ENCODE assay signal across 29 cellular contexts in the genomic region with DNA sequence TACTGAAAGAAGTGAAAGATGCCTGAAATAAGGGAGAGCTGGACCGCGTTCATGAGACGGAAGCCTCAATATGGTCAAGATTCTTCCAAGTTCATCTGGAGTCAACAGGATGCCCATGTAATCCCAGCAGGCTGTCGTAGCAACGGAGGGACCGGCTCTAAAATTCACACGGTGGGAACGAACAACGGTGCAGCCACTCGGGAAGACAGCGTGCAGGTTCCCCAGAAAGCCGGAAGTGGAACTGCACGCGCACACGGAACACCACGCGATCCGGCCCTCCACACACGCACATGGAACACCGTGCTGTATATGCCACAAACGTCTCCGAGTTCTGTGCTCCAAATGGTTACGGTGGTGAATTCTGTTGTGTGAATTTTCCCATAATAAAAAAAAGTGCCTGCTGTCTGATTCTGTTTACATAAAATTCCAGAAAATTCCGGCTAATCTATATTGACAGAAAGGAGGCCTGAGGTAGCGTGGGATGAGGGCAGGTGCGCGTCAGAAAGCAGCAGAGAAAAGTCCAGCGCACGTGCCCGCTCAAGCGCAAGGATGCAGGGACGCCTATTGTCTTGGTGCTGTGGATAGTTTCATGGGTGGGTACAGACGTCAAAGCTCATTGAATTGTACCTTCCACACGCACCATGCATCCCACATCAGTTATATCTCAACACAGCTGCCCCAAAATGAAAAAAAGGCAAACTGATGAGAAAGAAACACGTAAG. TPM values are rescaled to one million over a fixed set of nuclear protein-coding genes. Genes with fewer than 3 reads are reported as not detected.
A peak's percentile ranks its signal among the peaks of the same experiment; 100 is the strongest.
DNase-seq lines count a peak whose midpoint lies in the region; ATAC-seq lines count a peak whose summit lies in the region.
"Had no signal": no experiment of that assay in that cellular context is flagged by ENCODE, and none has a peak within 500 bp of the region (broad histone marks: within the 10 kb centered on the region; RNA-seq: fewer than 3 reads in every experiment).

No MANE protein-coding gene starts in this region.

- no peak for ATAC-seq in T-helper 17 cell
- ATAC-seq in naive thymus-derived CD4-positive, alpha-beta T cell: no peak
- no peak for ATAC-seq in stimulated activated memory B cell treated with anti-CD40 and anti-IgM and Interleukin-4, amounts not matched to agents 10 μg/mL and 1 μg/mL and 100 μg/mL, for 72 hours
- no peak for ATAC-seq in HG03095 (IDR thresholded peaks at IDR 0.05; ENCODE audit: unreplicated experiment)
- ATAC-seq: effector memory CD8-positive, alpha-beta T cell; left lobe of liver; sciatic nerve had no signal

- intact Hi-C loops in naive thymus-derived CD4-positive, alpha-beta T cell (cut with micrococcal nuclease): loop anchor here in 1 of 2 donors (2.0 kb wide), 2 partner anchors 31 to 37 kb away; a partner anchor contains a TSS

- H3K4me3 ChIP-seq in BLaER1 treated with 17β-estradiol and CSF1 and Interleukin-3, amounts not matched to agents 10 nM and 100 nM: peak overlapping the region in 6 of 10 experiments; percentile 2 to 59 (median 24); a peak in 5 of 20 replicates
- H3K4me3 ChIP-seq in naive thymus-derived CD4-positive, alpha-beta T cell (ENCODE audit: low read length): no peak overlapping the region
- H3K4me3 ChIP-seq: breast epithelium, coronary artery, esophagus muscularis mucosa, SJSA1, stomach, tibial nerve had no signal

- H3K9me3 ChIP-seq in BLaER1 treated with 17β-estradiol and CSF1 and Interleukin-3, amounts not matched to agents 10 nM and 100 nM (replicated peaks in 1 of 11): peaks cover 15 to 31% (median 22%) of the 10 kb centered on the region in 11 experiments
- H3K9me3 ChIP-seq in T-helper 17 cell (ENCODE audit: control insufficient read depth, low read length, poor library complexity, severe bottlenecking): peaks cover 5% of the 10 kb centered on the region
- peaks cover 0 to 22% (median 4%) of the 10 kb centered on the region in 3 experiments for H3K9me3 ChIP-seq in naive thymus-derived CD4-positive, alpha-beta T cell (ENCODE audit: control insufficient read depth in 2 of 3, low read length in 3 of 3)

- DNase-seq in T-helper 2 cell treated with Interferon-gamma antibody and Interleukin-4, amounts not matched to agents 5 μg/mL and 100 μg/mL, for 36 hours (ENCODE audit: low spot score): no peak
- DNase-seq in T-helper 2 cell: no peak
- DNase-seq in T-helper 17 cell: no peak
- DNase-seq in naive thymus-derived CD4-positive, alpha-beta T cell: no peak
- no peak for DNase-seq in HPDE6-E6E7 (ENCODE audit: extremely low spot score)
- DNase-seq: 8988T; activated CD4-positive, alpha-beta T cell treated with anti-CD3 and anti-CD28 coated beads, Interleukin-2, amount 50 U/mL, for 4 hours; activated effector memory CD4-positive, alpha-beta T cell treated with anti-CD3 and anti-CD28 coated beads, Interleukin-2, amount 50 U/mL, for 16 hours; DMS79; effector memory CD8-positive, alpha-beta T cell; foreskin melanocyte; GOT3; hippocampal formation; immature natural killer cell; KG1; naive B cell; stimulated activated CD4-positive, alpha-beta T cell treated with anti-CD3 and anti-CD28 coated beads, Interleukin-15, amount 100 ng/mL, for 24 hours; stomach had no signal

- H3K36me3 Mint-ChIP-seq in T-helper 2 cell treated with Interferon-gamma antibody and Interleukin-4, amounts not matched to agents 5 μg/mL and 100 μg/mL, for 36 hours (ENCODE audit: low read depth): peaks cover 38% of the 10 kb centered on the region
- H3K36me3 Mint-ChIP-seq in T-helper 17 cell (ENCODE audit: low read depth): peaks cover 2% of the 10 kb centered on the region
- H3K36me3 Mint-ChIP-seq in naive thymus-derived CD4-positive, alpha-beta T cell: peaks cover 9 to 45% (median 27%) of the 10 kb centered on the region in 5 donors
- H3K36me3 Mint-ChIP-seq in stimulated activated memory B cell treated with anti-CD40 and anti-IgM and Interleukin-4, amounts not matched to agents 10 μg/mL and 1 μg/mL and 100 μg/mL, for 72 hours: peaks cover 65% of the 10 kb centered on the region

- H3K4me1 ChIP-seq in BLaER1 treated with 17β-estradiol and CSF1 and Interleukin-3, amounts not matched to agents 10 nM and 100 nM: peaks cover 35 to 54% (median 48%) of the 10 kb centered on the region in 10 experiments
- peaks cover 0 to 19% of the 10 kb centered on the region in 2 donors for H3K4me1 ChIP-seq in naive thymus-derived CD4-positive, alpha-beta T cell (ENCODE audit: control insufficient read depth in 2 of 2, insufficient read depth in 2 of 2, low read length in 2 of 2)
- H3K4me1 ChIP-seq: breast epithelium, esophagus muscularis mucosa, parathyroid adenoma, SJSA1, stomach, tibial nerve had no signal

- peak overlapping the region; percentile 31 for H3K27ac Mint-ChIP-seq in T-helper 2 cell treated with Interferon-gamma antibody and Interleukin-4, amounts not matched to agents 5 μg/mL and 100 μg/mL, for 36 hours
- peak overlapping the region; percentile 56 for H3K27ac Mint-ChIP-seq in T-helper 17 cell
- peak overlapping the region in 7 of 9 donors; percentile 29 to 94 (median 75) for H3K27ac Mint-ChIP-seq in naive thymus-derived CD4-positive, alpha-beta T cell
- no peak overlapping the region for H3K27ac Mint-ChIP-seq in stimulated activated memory B cell treated with anti-CD40 and anti-IgM and Interleukin-4, amounts not matched to agents 10 μg/mL and 1 μg/mL and 100 μg/mL, for 72 hours

- CTCF ChIA-PET in naive thymus-derived CD4-positive, alpha-beta T cell (lab: Charles Lee): no interaction called here

- H3K4me1 Mint-ChIP-seq in T-helper 2 cell treated with Interferon-gamma antibody and Interleukin-4, amounts not matched to agents 5 μg/mL and 100 μg/mL, for 36 hours (ENCODE audit: low read depth): peaks cover 17% of the 10 kb centered on the region
- H3K4me1 Mint-ChIP-seq in T-helper 17 cell: peaks cover 14% of the 10 kb centered on the region
- peaks cover 16 to 33% (median 30%) of the 10 kb centered on the region in 7 donors for H3K4me1 Mint-ChIP-seq in naive thymus-derived CD4-positive, alpha-beta T cell
- peaks cover 4% of the 10 kb centered on the region for H3K4me1 Mint-ChIP-seq in stimulated activated memory B cell treated with anti-CD40 and anti-IgM and Interleukin-4, amounts not matched to agents 10 μg/mL and 1 μg/mL and 100 μg/mL, for 72 hours

- H3K9me3 Mint-ChIP-seq in T-helper 2 cell treated with Interferon-gamma antibody and Interleukin-4, amounts not matched to agents 5 μg/mL and 100 μg/mL, for 36 hours: peaks cover 19% of the 10 kb centered on the region
- H3K9me3 Mint-ChIP-seq in naive thymus-derived CD4-positive, alpha-beta T cell: peaks cover 0 to 26% (median 12%) of the 10 kb centered on the region in 11 donors
- peaks cover 3% of the 10 kb centered on the region for H3K9me3 Mint-ChIP-seq in stimulated activated memory B cell treated with anti-CD40 and anti-IgM and Interleukin-4, amounts not matched to agents 10 μg/mL and 1 μg/mL and 100 μg/mL, for 72 hours

- H3K27ac ChIP-seq in BLaER1 treated with 17β-estradiol and CSF1 and Interleukin-3, amounts not matched to agents 10 nM and 100 nM: peak overlapping the region in 9 of 11 experiments; percentile 49 to 93 (median 68); a peak in 17 of 22 replicates
- no peak overlapping the region for H3K27ac ChIP-seq in naive thymus-derived CD4-positive, alpha-beta T cell (ENCODE audit: low read depth, low read length)
- H3K27ac ChIP-seq: breast epithelium, coronary artery, esophagus muscularis mucosa, parathyroid adenoma, SJSA1, stomach, tibial nerve had no signal

- H4K20me1 ChIP-seq in BLaER1 treated with 17β-estradiol and CSF1 and Interleukin-3, amounts not matched to agents 10 nM and 100 nM: peaks cover 0 to 4% (median 0%) of the 10 kb centered on the region in 11 experiments; a peak in 2 of 22 replicates

- H3K9ac ChIP-seq in BLaER1 treated with 17β-estradiol and CSF1 and Interleukin-3, amounts not matched to agents 10 nM and 100 nM: peak overlapping the region in 9 of 11 experiments; percentile 37 to 69 (median 62); a peak in 15 of 22 replicates
- H3K9ac ChIP-seq: parathyroid adenoma had no signal

- peak overlapping the region; percentile 57 to 91 (median 82) for H3K4me2 ChIP-seq in BLaER1 treated with 17β-estradiol and CSF1 and Interleukin-3, amounts not matched to agents 10 nM and 100 nM

- POLR2A ChIA-PET in naive thymus-derived CD4-positive, alpha-beta T cell (lab: Charles Lee): no interaction called here

- H3K27me3 ChIP-seq in BLaER1 treated with 17β-estradiol and CSF1 and Interleukin-3, amounts not matched to agents 10 nM and 100 nM: no peaks in the 10 kb centered on the region
- no peaks in the 10 kb centered on the region for H3K27me3 ChIP-seq in naive thymus-derived CD4-positive, alpha-beta T cell (ENCODE audit: control insufficient read depth in 2 of 2, insufficient read depth in 2 of 2, low read length in 2 of 2)
- H3K27me3 ChIP-seq: breast epithelium, esophagus muscularis mucosa, SJSA1, stomach, tibial nerve had no signal

- no peaks in the 10 kb centered on the region for H3K27me3 Mint-ChIP-seq in T-helper 2 cell treated with Interferon-gamma antibody and Interleukin-4, amounts not matched to agents 5 μg/mL and 100 μg/mL, for 36 hours (ENCODE audit: low read depth)
- no peaks in the 10 kb centered on the region for H3K27me3 Mint-ChIP-seq in T-helper 17 cell
- no peaks in the 10 kb centered on the region for H3K27me3 Mint-ChIP-seq in naive thymus-derived CD4-positive, alpha-beta T cell
- no peaks in the 10 kb centered on the region for H3K27me3 Mint-ChIP-seq in stimulated activated memory B cell treated with anti-CD40 and anti-IgM and Interleukin-4, amounts not matched to agents 10 μg/mL and 1 μg/mL and 100 μg/mL, for 72 hours
- H3K27me3 Mint-ChIP-seq: effector memory CD8-positive, alpha-beta T cell; naive B cell had no signal

- peaks cover 14 to 46% (median 37%) of the 10 kb centered on the region in 11 experiments for H3K36me3 ChIP-seq in BLaER1 treated with 17β-estradiol and CSF1 and Interleukin-3, amounts not matched to agents 10 nM and 100 nM
- peaks cover 0 to 6% (median 0%) of the 10 kb centered on the region in 3 experiments for H3K36me3 ChIP-seq in naive thymus-derived CD4-positive, alpha-beta T cell (ENCODE audit: control insufficient read depth in 2 of 3, insufficient read depth in 3 of 3, low read length in 3 of 3)
- H3K36me3 ChIP-seq: breast epithelium had no signal

- H3K4me3 Mint-ChIP-seq in T-helper 2 cell treated with Interferon-gamma antibody and Interleukin-4, amounts not matched to agents 5 μg/mL and 100 μg/mL, for 36 hours: no peak overlapping the region
- H3K4me3 Mint-ChIP-seq in T-helper 17 cell: no peak overlapping the region
- H3K4me3 Mint-ChIP-seq in naive thymus-derived CD4-positive, alpha-beta T cell: peak overlapping the region in 3 of 10 donors; percentile 6 to 35 (median 32)
- no peak overlapping the region for H3K4me3 Mint-ChIP-seq in stimulated activated memory B cell treated with anti-CD40 and anti-IgM and Interleukin-4, amounts not matched to agents 10 μg/mL and 1 μg/mL and 100 μg/mL, for 72 hours
- H3K4me3 Mint-ChIP-seq: immature natural killer cell had no signal

RNA-seq across cellular contexts. Expression of a gene that starts 31.2 kb away (rescaled TPM):
- total RNA-seq in T-helper 17 cell: 10 to 100 TPM; 18.5 to 19.1 TPM
- 10 to 100 TPM; 24.9 to 53.5 (median 32.5) TPM for total RNA-seq in naive thymus-derived CD4-positive, alpha-beta T cell
- polyA plus RNA-seq in naive thymus-derived CD4-positive, alpha-beta T cell: 10 to 100 TPM in 1 of 2 donors, 1 to 10 TPM in 1; 7.3 to 13.8 TPM

RNA-seq across cellular contexts. Expression of a gene that starts 36.9 kb away (rescaled TPM):
- total RNA-seq in T-helper 17 cell: 10 to 100 TPM; 67.7 to 69.0 TPM
- total RNA-seq in naive thymus-derived CD4-positive, alpha-beta T cell: 10 to 100 TPM; 52.1 to 95.2 (median 75.1) TPM
- polyA plus RNA-seq in naive thymus-derived CD4-positive, alpha-beta T cell: 10 to 100 TPM; 38.9 to 68.0 TPM
